ENCODE assay signal across 29 cellular contexts in the genomic region with DNA sequence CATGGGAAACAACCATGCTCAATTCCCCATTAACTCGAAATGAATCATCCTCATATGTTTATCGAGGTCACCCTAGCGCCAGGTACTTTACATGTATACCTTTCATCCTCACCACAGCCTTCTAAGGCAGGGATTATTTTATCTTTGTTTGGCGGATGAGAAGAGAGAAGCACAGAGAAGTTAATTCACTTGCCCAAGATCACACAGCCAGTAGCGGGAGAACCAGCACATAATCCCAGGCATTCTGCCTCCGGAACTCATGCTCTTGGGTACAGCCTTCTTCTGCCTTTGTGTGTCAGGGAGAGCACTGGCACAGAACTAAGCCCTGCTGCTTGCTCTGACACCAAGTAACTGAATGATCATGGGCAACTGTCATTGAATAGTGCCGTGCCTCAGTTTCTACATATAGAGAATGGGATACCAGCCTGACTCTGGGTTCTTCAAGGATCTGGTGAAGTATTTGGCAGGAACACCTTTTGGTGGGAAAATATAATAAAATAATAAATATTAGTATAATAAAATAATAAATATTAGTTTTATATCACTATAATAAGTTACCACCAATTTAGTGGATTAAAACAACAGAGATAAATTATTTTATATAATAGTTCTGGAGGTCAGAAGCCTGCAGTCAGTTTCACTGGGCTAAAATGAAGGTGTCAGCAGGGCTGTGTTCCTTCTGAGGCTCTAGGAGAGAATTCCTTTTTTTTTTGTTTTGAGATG.
"Had no signal": no experiment of that assay in that cellular context is flagged by ENCODE, and none has a peak within 500 bp of the region (broad histone marks: within the 10 kb centered on the region; RNA-seq: fewer than 3 reads in every experiment).

No MANE protein-coding gene starts in this region.

- ATAC-seq: natural killer cell; psoas muscle; right cardiac atrium; sciatic nerve; stimulated activated memory B cell treated with anti-CD40 and anti-IgM and Interleukin-4, amounts not matched to agents 10 μg/mL and 1 μg/mL and 100 μg/mL, for 72 hours; stimulated activated naive CD8-positive, alpha-beta T cell treated with anti-CD3 and anti-CD28 coated beads, Interleukin-15, Interleukin-2, amounts not matched to agents 100 U/mL and 50 U/mL, for 24 hours; upper lobe of right lung had no signal

- H3K27ac Mint-ChIP-seq: natural killer cell; nephron; neural progenitor cell; progenitor cell of endocrine pancreas; stimulated activated memory B cell treated with anti-CD40 and anti-IgM and Interleukin-4, amounts not matched to agents 10 μg/mL and 1 μg/mL and 100 μg/mL, for 72 hours; type B pancreatic cell had no signal

- H3K9me3 Mint-ChIP-seq: natural killer cell; stimulated activated naive CD8-positive, alpha-beta T cell treated with anti-CD3 and anti-CD28 coated beads, Interleukin-15, amount 100 ng/mL, for 72 hours; type B pancreatic cell had no signal

- H3K4me1 Mint-ChIP-seq: nephron had no signal

- H3K4me1 ChIP-seq: parathyroid adenoma, psoas muscle, spleen, suprapubic skin, tibial artery, transverse colon, upper lobe of right lung, uterus had no signal

- H3K27ac ChIP-seq: neural progenitor cell, ovary, parathyroid adenoma, psoas muscle, skin epidermis, spleen, suprapubic skin, testis, tibial artery, transverse colon, upper lobe of right lung, uterus had no signal

- H3K4me3 Mint-ChIP-seq: natural killer cell; nephron; neural progenitor cell; stimulated activated memory B cell treated with anti-CD40 and anti-IgM and Interleukin-4, amounts not matched to agents 10 μg/mL and 1 μg/mL and 100 μg/mL, for 72 hours; stimulated activated naive CD8-positive, alpha-beta T cell treated with anti-CD3 and anti-CD28 coated beads, Interleukin-15, amount 100 ng/mL, for 72 hours; type B pancreatic cell had no signal

- H3K4me3 ChIP-seq: neural progenitor cell, ovary, psoas muscle, skin epidermis, smooth muscle cell, spleen, suprapubic skin, testis, tibial artery, transverse colon, upper lobe of right lung, uterus had no signal

- H3K9me3 ChIP-seq: ovary, psoas muscle, spleen, suprapubic skin, testis, tibial artery, transverse colon, upper lobe of right lung, uterus had no signal

- H3K36me3 Mint-ChIP-seq: natural killer cell; neural progenitor cell; stimulated activated memory B cell treated with anti-CD40 and anti-IgM and Interleukin-4, amounts not matched to agents 10 μg/mL and 1 μg/mL and 100 μg/mL, for 72 hours; type B pancreatic cell had no signal

- DNase-seq: natural killer cell; occipital lobe; ovary; psoas muscle; right cardiac atrium; spleen; stimulated activated CD4-positive, alpha-beta T cell treated with anti-CD3 and anti-CD28 coated beads, Interleukin-12 subunit alpha, Interleukin-12 subunit beta, amount 100 ng/mL, for 4 hours; stimulated activated CD4-positive, alpha-beta T cell treated with anti-CD3 and anti-CD28 coated beads, Interleukin-1b, Interleukin-23, amount 100 ng/mL, for 48 hours; stimulated activated CD4-positive, alpha-beta T cell treated with anti-CD3 and anti-CD28 coated beads, Interleukin-4, amount 100 ng/mL, for 1 hour; stimulated activated CD4-positive, alpha-beta T cell treated with anti-CD3 and anti-CD28 coated beads, Interleukin-4, amount 100 ng/mL, for 4 hours; stimulated activated CD8-positive, alpha-beta memory T cell treated with anti-CD3 and anti-CD28 coated beads, Interleukin-4, amount 100 ng/mL, for 48 hours; stimulated activated naive CD4-positive, alpha-beta T cell; stimulated activated naive CD8-positive, alpha-beta T cell treated with anti-CD3 and anti-CD28 coated beads, Interleukin-15, amount 100 ng/mL, for 72 hours; stimulated activated naive CD8-positive, alpha-beta T cell treated with anti-CD3 and anti-CD28 coated beads, Interleukin-15, Interleukin-2, amounts not matched to agents 100 U/mL and 50 U/mL, for 24 hours; testis; tibial artery; transverse colon; upper lobe of right lung; uterus had no signal

- H3K4me2 ChIP-seq: neural progenitor cell, smooth muscle cell had no signal
